29 cellular contexts compared by ENCODE assay signal in genomic region chr1:116900471-116901365, GRCh38.
"Had no signal": no experiment of that assay in that cellular context is flagged by ENCODE, and none has a peak within 500 bp of the region (broad histone marks: within the 10 kb centered on the region; RNA-seq: fewer than 3 reads in every experiment).

No MANE protein-coding gene starts in this region.

- H3K27ac Mint-ChIP-seq: nephron; stimulated activated naive B cell treated with anti-CD40 and anti-IgM and Interleukin-4, amounts not matched to agents 10 μg/mL and 1 μg/mL and 100 μg/mL, for 72 hours had no signal

- DNase-seq: kidney; left colon; left lung; lower lobe of right lung; mammary epithelial cell; mesenchymal stem cell; naive thymus-derived CD8-positive, alpha-beta T cell; nucleus accumbens; pancreas; posterior cingulate gyrus; retina; right cardiac atrium; stimulated activated CD4-positive, alpha-beta T cell treated with anti-CD3 and anti-CD28 coated beads, Interleukin-12 subunit alpha, Interleukin-12 subunit beta, amount 100 ng/mL, for 4 hours; stimulated activated CD4-positive, alpha-beta T cell treated with anti-CD3 and anti-CD28 coated beads, Interleukin-15, amount 100 ng/mL, for 24 hours; stimulated activated CD4-positive, alpha-beta T cell treated with anti-CD3 and anti-CD28 coated beads, Interleukin-2, amount 100 ng/mL, for 24 hours; stimulated activated CD4-positive, alpha-beta T cell treated with anti-CD3 and anti-CD28 coated beads, Interleukin-4, amount 100 ng/mL, for 1 hour; stimulated activated naive B cell treated with anti-CD40 and anti-IgM and Interleukin-4, amounts not matched to agents 10 μg/mL and 1 μg/mL and 100 μg/mL, for 72 hours; stimulated activated naive CD8-positive, alpha-beta T cell treated with anti-CD3 and anti-CD28 coated beads, Interleukin-15, Interleukin-2, amounts not matched to agents 100 U/mL and 50 U/mL, for 24 hours; stomach; testis; thyroid gland; transverse colon; upper lobe of right lung had no signal

- H3K27ac ChIP-seq: left lung, lower lobe of right lung, pancreas, prostate gland, skin epidermis, stomach, testis, thyroid gland, transverse colon, upper lobe of right lung had no signal

- H3K9me3 Mint-ChIP-seq: neural crest cell had no signal

- H3K4me3 Mint-ChIP-seq: naive thymus-derived CD8-positive, alpha-beta T cell; nephron; neural crest cell; stimulated activated naive B cell treated with anti-CD40 and anti-IgM and Interleukin-4, amounts not matched to agents 10 μg/mL and 1 μg/mL and 100 μg/mL, for 72 hours had no signal

- H3K4me3 ChIP-seq: left lung, lower lobe of right lung, pancreas, prostate gland, skin epidermis, stomach, testis, thyroid gland, transverse colon, upper lobe of right lung had no signal

- H3K27me3 ChIP-seq: left lung, pancreas, stomach, testis, thyroid gland, transverse colon, upper lobe of right lung had no signal

- H3K4me1 ChIP-seq: left lung, lower lobe of right lung, pancreas, prostate gland, stomach, testis, thyroid gland, transverse colon, upper lobe of right lung had no signal

- H3K4me1 Mint-ChIP-seq: naive thymus-derived CD8-positive, alpha-beta T cell; nephron; neural crest cell; stimulated activated naive B cell treated with anti-CD40 and anti-IgM and Interleukin-4, amounts not matched to agents 10 μg/mL and 1 μg/mL and 100 μg/mL, for 72 hours had no signal

- ATAC-seq: left colon; left lung; lower lobe of right lung; naive thymus-derived CD8-positive, alpha-beta T cell; pancreas; right cardiac atrium; sciatic nerve; stimulated activated naive B cell treated with anti-CD40 and anti-IgM and Interleukin-4, amounts not matched to agents 10 μg/mL and 1 μg/mL and 100 μg/mL, for 72 hours; stimulated activated naive CD8-positive, alpha-beta T cell treated with anti-CD3 and anti-CD28 coated beads, Interleukin-15, Interleukin-2, amounts not matched to agents 100 U/mL and 50 U/mL, for 24 hours; upper lobe of right lung had no signal

- H3K9me3 ChIP-seq: left lung, lower lobe of right lung, pancreas, prostate gland, stomach, testis, thyroid gland, transverse colon, upper lobe of right lung had no signal

- H3K36me3 ChIP-seq: left lung, lower lobe of right lung, pancreas, prostate gland, stomach, thyroid gland, transverse colon, upper lobe of right lung had no signal

- FAIRE-seq: kidney, pancreas, urothelium cell line had no signal
